8 cellular contexts compared by ENCODE assay signal in genomic region chr14:93184391-93185332, GRCh38. TPM values are rescaled to one million over a fixed set of nuclear protein-coding genes. Genes with fewer than 3 reads are reported as not detected.
DNase-seq lines count a peak whose midpoint lies in the region; ATAC-seq and TF ChIP-seq lines count a peak whose summit lies in the region.

LYSET (plus strand) TSS chr14:93185317; CDS start chr14:93185406, 89 bp downstream.
MOAP1 (minus strand) TSS chr14:93184897; CDS start chr14:93184242, 655 bp downstream.

- H3K4me1 ChIP-seq in DOHH2 (ENCODE audit: control insufficient read depth, low read length) (peaks cover 50% of the 10 kb centered on the region), neuron (ENCODE audit: insufficient read depth, low read length) (peaks cover 12% of the 10 kb centered on the region), subcutaneous abdominal adipose tissue (ENCODE audit: control insufficient read depth in 5 of 5, insufficient read depth in 5 of 5, low read length in 5 of 5) (peaks cover 7 to 29% (median 19%) of the 10 kb centered on the region in 5 donors)

- no peaks in the 10 kb centered on the region for H3K27me3 Mint-ChIP-seq in IgD-negative memory B cell

- H3K4me3 Mint-ChIP-seq in IgD-negative memory B cell = peak within 1 kb of the TSS; percentile 93 to 97 (median 94)

- no peaks in the 10 kb centered on the region for H3K9me3 Mint-ChIP-seq in IgD-negative memory B cell

- DNase-seq in RPMI8226 (peak; percentile 88), fibroblast of villous mesenchyme (ENCODE audit: low read depth) (peak; percentile 89)
- peak; percentile 85 for DNase-seq in activated T-helper 9 cell treated with anti-CD3 and anti-CD28 coated beads, Interleukin-2, amount 50 U/mL, for 16 hours (ENCODE audit: low read depth)

- H3K9ac ChIP-seq in subcutaneous abdominal adipose tissue (ENCODE audit: low read length in 5 of 5) = peak within 1 kb of the TSS; percentile 87 to 98 (median 94)

- H2AFZ ChIP-seq in neuron (ENCODE audit: low read depth, low read length) = peak within 1 kb of the TSS; percentile 92

- peak within 1 kb of the TSS; percentile 96 for H3K4me2 ChIP-seq in DOHH2 (ENCODE audit: low read length)

- no peaks in the 10 kb centered on the region for H3K27me3 ChIP-seq in DOHH2 (ENCODE audit: control insufficient read depth, low read length)
- no peaks in the 10 kb centered on the region for H3K27me3 ChIP-seq in neuron (ENCODE audit: insufficient read depth, low read length)
- H3K27me3 ChIP-seq in subcutaneous abdominal adipose tissue (ENCODE audit: control insufficient read depth in 5 of 5, insufficient read depth in 4 of 5, low read length in 5 of 5) = no peaks in the 10 kb centered on the region

- H3F3A ChIP-seq in DOHH2 (ENCODE audit: control insufficient read depth, insufficient read depth) = peaks cover 23% of the 10 kb centered on the region

- H3K9me3 ChIP-seq in DOHH2 (ENCODE audit: control insufficient read depth, insufficient read depth, low read length) = no peaks in the 10 kb centered on the region
- H3K9me3 ChIP-seq in neuron (ENCODE audit: low read length) = no peaks in the 10 kb centered on the region
- H3K9me3 ChIP-seq in subcutaneous abdominal adipose tissue (ENCODE audit: control insufficient read depth in 5 of 5, low read length in 5 of 5) = no peaks in the 10 kb centered on the region

- H3K4me1 Mint-ChIP-seq in IgD-negative memory B cell = peaks cover 21 to 32% (median 29%) of the 10 kb centered on the region in 3 donors

- peak; percentile 52 for TF ChIP-seq CTCF in DOHH2 (IDR thresholded peaks at IDR 0.05; ENCODE audit: low read depth, low read length, poor library complexity, severe bottlenecking)
- no peak for TF ChIP-seq CTCF in fibroblast of villous mesenchyme (IDR thresholded peaks at IDR 0.05; ENCODE audit: insufficient read depth, low read depth, low read length)

- H3K27ac Mint-ChIP-seq in IgD-negative memory B cell = peak within 1 kb of the TSS; percentile 93 to 97 (median 97)

- peaks cover 11% of the 10 kb centered on the region for H4K20me1 ChIP-seq in DOHH2 (ENCODE audit: control insufficient read depth, insufficient read depth, low read depth, low read length)

- H3K4me3 ChIP-seq in DOHH2 (ENCODE audit: low read length) = peak within 1 kb of the TSS; percentile 100
- H3K4me3 ChIP-seq in fibroblast of villous mesenchyme (ENCODE audit: low read depth, low read length) = peak within 1 kb of the TSS; percentile 91
- H3K4me3 ChIP-seq in neuron (ENCODE audit: low read length) = peak within 1 kb of the TSS; percentile 100
- H3K4me3 ChIP-seq in subcutaneous abdominal adipose tissue (ENCODE audit: low read depth in 1 of 5, low read length in 5 of 5) = peak within 1 kb of the TSS; percentile 84 to 98 (median 88)

- H3K27ac ChIP-seq in DOHH2 (ENCODE audit: low read depth, low read length) (peak within 1 kb of the TSS; percentile 81), subcutaneous abdominal adipose tissue (ENCODE audit: low read depth, low read length) (peak within 1 kb of the TSS; percentile 100)

- peak; percentile 81 for ATAC-seq in GM21529 (IDR thresholded peaks at IDR 0.05; ENCODE audit: unreplicated experiment)

- peaks cover 58% of the 10 kb centered on the region for H3K79me2 ChIP-seq in DOHH2 (ENCODE audit: control insufficient read depth, low read length)

- H3K36me3 ChIP-seq in DOHH2 (ENCODE audit: control insufficient read depth, low read length) (peaks cover 55% of the 10 kb centered on the region), neuron (ENCODE audit: insufficient read depth, low read length) (peaks cover 17% of the 10 kb centered on the region), subcutaneous abdominal adipose tissue (ENCODE audit: control insufficient read depth in 5 of 5, insufficient read depth in 5 of 5, low read length in 5 of 5) (peaks cover 9 to 24% (median 12%) of the 10 kb centered on the region in 5 donors)

- H3K36me3 Mint-ChIP-seq in IgD-negative memory B cell = no peaks in the 10 kb centered on the region

- H3K9me2 ChIP-seq in DOHH2 (replicated peaks; ENCODE audit: control insufficient read depth, low read length) = no peaks in the 10 kb centered on the region

RNA-seq across cellular contexts. Expression of gene LYSET, which starts in this region (rescaled TPM):
- 28.8 TPM for polyA plus RNA-seq in IgD-negative memory B cell
- 6.0 and 6.1 TPM in 2 replicates for total RNA-seq in fibroblast of villous mesenchyme

RNA-seq across cellular contexts. Expression of gene MOAP1, which starts in this region (rescaled TPM):
- 53.8 TPM for polyA plus RNA-seq in IgD-negative memory B cell
- total RNA-seq in fibroblast of villous mesenchyme = 10.0 and 14.7 TPM in 2 replicates

Comparison
In these comparisons a context has a peak if more than half of its experiments do, and no peak if none do; other contexts are left out.
1. Peak in every context shown above with its lines: DNase-seq, ATAC-seq, H3K4me3 ChIP-seq and H3K27ac ChIP-seq.